In genomic region chr2:68667371-68667770, GRCh38 we compare ENCODE assay signal across 33 cellular contexts. TPM values are rescaled to one million over a fixed set of nuclear protein-coding genes. Genes with fewer than 3 reads are reported as not detected.
DNase-seq lines count a peak whose midpoint lies in the region; ATAC-seq, FAIRE-seq and TF ChIP-seq lines count a peak whose summit lies in the region.
"Had no signal": no experiment of that assay in that cellular context is flagged by ENCODE, and none has a peak within 500 bp of the region (broad histone marks: within the 10 kb centered on the region; RNA-seq: fewer than 3 reads in every experiment).

No MANE protein-coding gene starts in this region.

- CTCF ChIA-PET in K562 (lab: Yijun Ruan, JAX; ENCODE audit: low intra/inter-chr PET ratio), result no interaction called here

- intact Hi-C loops in K562 (cut with micrococcal nuclease), result no loop called here

- no peak for DNase-seq in K562 (ENCODE audit: extremely low read depth in 1 of 4, low spot score in 3 of 4)
- no peak for DNase-seq in activated naive CD8-positive, alpha-beta T cell treated with anti-CD3 and anti-CD28 coated beads for 36 hours
- DNase-seq: 8988T; ACHN; AML-193; BE2C; C1 segment of cervical spinal cord; Caco-2; Calu3; CD4-positive, alpha-beta memory T cell; CD4-positive, alpha-beta T cell; CD4-positive, CD25-positive, alpha-beta regulatory T cell; CD8-positive, alpha-beta memory T cell; CD8-positive, alpha-beta T cell; COR-L47; DMS 273 treated with DMSO at 0.1 percent for 48 hours; DMS153; DMS53; DMS79; DMS79 treated with DMSO at 0.1 percent for 48 hours; DND-41; EL had no signal

- ATAC-seq in K562, result no peak
- ATAC-seq: A549; CD8-positive, alpha-beta T cell had no signal

- no peaks in the 10 kb centered on the region for H3K79me2 ChIP-seq in K562 (ENCODE audit: control insufficient read depth, insufficient read depth, low read length)

- TF ChIP-seq CTCF in K562 (IDR thresholded peaks at IDR 0.05 in 2 of 3, conservative IDR thresholded peaks at IDR 0.05 in 1 of 3; ENCODE audit: insufficient read depth in 2 of 3, low read depth in 1 of 3, low read length in 3 of 3), result no peak

- no peak for TF ChIP-seq EP300 in K562 (IDR thresholded peaks at IDR 0.05; ENCODE audit: low read length)

- H3K4me3 Mint-ChIP-seq in activated naive CD8-positive, alpha-beta T cell treated with anti-CD3 and anti-CD28 coated beads for 36 hours, result no peak overlapping the region
- H3K4me3 Mint-ChIP-seq: B cell; CD14-positive monocyte; CD4-positive, alpha-beta memory T cell; CD4-positive, alpha-beta T cell; CD4-positive, CD25-positive, alpha-beta regulatory T cell; CD8-positive, alpha-beta memory T cell; CD8-positive, alpha-beta T cell had no signal

- H3K27ac Mint-ChIP-seq in activated naive CD8-positive, alpha-beta T cell treated with anti-CD3 and anti-CD28 coated beads for 36 hours, result no peak overlapping the region
- H3K27ac Mint-ChIP-seq: B cell; CD14-positive monocyte; CD4-positive, alpha-beta memory T cell; CD4-positive, alpha-beta T cell; CD4-positive, CD25-positive, alpha-beta regulatory T cell; CD8-positive, alpha-beta memory T cell; CD8-positive, alpha-beta T cell had no signal

- H3K4me1 Mint-ChIP-seq in activated naive CD8-positive, alpha-beta T cell treated with anti-CD3 and anti-CD28 coated beads for 36 hours, result peaks cover 34% of the 10 kb centered on the region
- H3K4me1 Mint-ChIP-seq: CD4-positive, alpha-beta memory T cell; CD4-positive, CD25-positive, alpha-beta regulatory T cell; CD8-positive, alpha-beta memory T cell had no signal

- H3K4me2 ChIP-seq in K562 (ENCODE audit: insufficient read depth, low read length), result no peak overlapping the region
- H3K4me2 ChIP-seq: A549; BLaER1; BLaER1 treated with 17β-estradiol and CSF1 and Interleukin-3, amounts not matched to agents 10 nM and 100 nM had no signal

- H3K36me3 Mint-ChIP-seq in activated naive CD8-positive, alpha-beta T cell treated with anti-CD3 and anti-CD28 coated beads for 36 hours, result peaks cover 7% of the 10 kb centered on the region
- H3K36me3 Mint-ChIP-seq: CD14-positive monocyte; CD4-positive, CD25-positive, alpha-beta regulatory T cell; CD8-positive, alpha-beta T cell had no signal

- no peak overlapping the region for H3K9ac ChIP-seq in K562 (ENCODE audit: insufficient read depth in 1 of 2, low read depth in 2 of 2, low read length in 2 of 2)
- H3K9ac ChIP-seq: BLaER1; BLaER1 treated with 17β-estradiol and CSF1 and Interleukin-3, amounts not matched to agents 10 nM and 100 nM had no signal

- no peak for FAIRE-seq in K562 (lab: Jason Lieb, UNC)
- FAIRE-seq: A204.1, A549 had no signal

- in situ Hi-C loops in K562 (cut with MboI), result no loop called here

- no peaks in the 10 kb centered on the region for H4K20me1 ChIP-seq in K562 (replicated peaks; ENCODE audit: control insufficient read depth, insufficient read depth, low read length)
- H4K20me1 ChIP-seq: BLaER1; BLaER1 treated with 17β-estradiol and CSF1 and Interleukin-3, amounts not matched to agents 10 nM and 100 nM had no signal

- H3K9me3 ChIP-seq in K562 (replicated peaks; ENCODE audit: control insufficient read depth, insufficient read depth, low read depth, low read length), result no peaks in the 10 kb centered on the region
- H3K9me3 ChIP-seq: BE2C, Caco-2 had no signal

- no TSS peak for BruUV-seq in K562 (replicated peaks; lab: Mats Ljungman, UMichigan)

- TF ChIP-seq POLR2A in K562 (conservative IDR thresholded peaks at IDR 0.05), result no peak

- TF ChIP-seq RAD21 in K562 (CRISPR knock-in tag; conservative IDR thresholded peaks at IDR 0.05 in 1 of 2, IDR thresholded peaks at IDR 0.05 in 1 of 2), result no peak

- H3K4me3 ChIP-seq in K562, result no peak overlapping the region
- H3K4me3 ChIP-seq: A549; BLaER1; BLaER1 treated with 17β-estradiol and CSF1 and Interleukin-3, amounts not matched to agents 10 nM and 100 nM had no signal

- H3K36me3 ChIP-seq in K562 (ENCODE audit: control insufficient read depth, insufficient read depth, low read length), result no peaks in the 10 kb centered on the region
- H3K36me3 ChIP-seq: BE2C, BLaER1 had no signal

- WGBS in K562 (ENCODE audit: insufficient coverage, low coverage, missing lambda C conversion rate), result 73% methylated on average over 2 of the region's 2 CpGs

- POLR2A ChIA-PET in K562 (lab: Yijun Ruan, JAX), result interaction anchor here (0.8 kb wide), 1 partner anchor 12 kb away, joined by 3 read pairs; no protein-coding TSS in a partner anchor

- H3K9me1 ChIP-seq in K562 (ENCODE audit: control insufficient read depth, insufficient read depth, low read length), result no peaks in the 10 kb centered on the region

- H3K27me3 ChIP-seq in K562 (ENCODE audit: control insufficient read depth in 2 of 2, insufficient read depth in 2 of 2, low read length in 2 of 2), result no peaks in the 10 kb centered on the region
- H3K27me3 ChIP-seq: BE2C; BLaER1; BLaER1 treated with 17β-estradiol and CSF1 and Interleukin-3, amounts not matched to agents 10 nM and 100 nM had no signal

- no peak overlapping the region for H2AFZ ChIP-seq in K562 (ENCODE audit: low read depth, low read length)

- peaks cover 0 to 3% of the 10 kb centered on the region in 2 experiments; a peak in 2 of 5 replicates for H3K4me1 ChIP-seq in K562 (replicated peaks in 1 of 2; ENCODE audit: control insufficient read depth in 2 of 2, insufficient read depth in 2 of 2, low read length in 2 of 2)
- H3K4me1 ChIP-seq: A549, BE2C, Caco-2 had no signal

- H3K9me3 Mint-ChIP-seq in activated naive CD8-positive, alpha-beta T cell treated with anti-CD3 and anti-CD28 coated beads for 36 hours, result peaks cover 11% of the 10 kb centered on the region

- no peak overlapping the region for H3K27ac ChIP-seq in K562 (ENCODE audit: extremely low read depth, low read depth, low read length)
- H3K27ac ChIP-seq: 22Rv1; A549; BLaER1; BLaER1 treated with 17β-estradiol and CSF1 and Interleukin-3, amounts not matched to agents 10 nM and 100 nM; C4-2B had no signal

- H3K27me3 Mint-ChIP-seq in activated naive CD8-positive, alpha-beta T cell treated with anti-CD3 and anti-CD28 coated beads for 36 hours, result peaks cover 14% of the 10 kb centered on the region
- H3K27me3 Mint-ChIP-seq: B cell had no signal

TF ChIP-seq in K562, 482 proteins besides CTCF, POLR2A, EP300 and RAD21 (continues in another document):
- no peak for TF ChIP-seq CBX2 (IDR thresholded peaks at IDR 0.05; ENCODE audit: insufficient read depth, low read length, poor library complexity, severe bottlenecking)
- peak in 1 of 2 experiments; percentile 50; a peak in 1 of 3 replicates for TF ChIP-seq CBX3 (IDR thresholded peaks at IDR 0.05; ENCODE audit: borderline replicate concordance in 1 of 2, low read length in 2 of 2)
- TF ChIP-seq TOE1 (IDR thresholded peaks at IDR 0.05; ENCODE audit: borderline replicate concordance), result 0 out of 2 replicates have a peak, but pooled peaks have one; percentile 14
- TF ChIP-seq TOE1 (CRISPR knock-in tag; IDR thresholded peaks at IDR 0.05; ENCODE audit: borderline replicate concordance, low read depth), result no peak
- peak; percentile 78 for TF ChIP-seq TFE3 (CRISPR knock-in tag; IDR thresholded peaks at IDR 0.05)
- TF ChIP-seq, protein P1, sequence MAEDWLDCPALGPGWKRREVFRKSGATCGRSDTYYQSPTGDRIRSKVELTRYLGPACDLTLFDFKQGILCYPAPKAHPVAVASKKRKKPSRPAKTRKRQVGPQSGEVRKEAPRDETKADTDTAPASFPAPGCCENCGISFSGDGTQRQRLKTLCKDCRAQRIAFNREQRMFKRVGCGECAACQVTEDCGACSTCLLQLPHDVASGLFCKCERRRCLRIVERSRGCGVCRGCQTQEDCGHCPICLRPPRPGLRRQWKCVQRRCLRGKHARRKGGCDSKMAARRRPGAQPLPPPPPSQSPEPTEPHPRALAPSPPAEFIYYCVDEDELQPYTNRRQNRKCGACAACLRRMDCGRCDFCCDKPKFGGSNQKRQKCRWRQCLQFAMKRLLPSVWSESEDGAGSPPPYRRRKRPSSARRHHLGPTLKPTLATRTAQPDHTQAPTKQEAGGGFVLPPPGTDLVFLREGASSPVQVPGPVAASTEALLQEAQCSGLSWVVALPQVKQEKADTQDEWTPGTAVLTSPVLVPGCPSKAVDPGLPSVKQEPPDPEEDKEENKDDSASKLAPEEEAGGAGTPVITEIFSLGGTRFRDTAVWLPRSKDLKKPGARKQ (CRISPR knock-in tag; IDR thresholded peaks at IDR 0.05), result no peak
- no peak for TF ChIP-seq TCF7 (IDR thresholded peaks at IDR 0.05; ENCODE audit: borderline replicate concordance)

RNA-seq across cellular contexts. Expression of gene PROKR1, which starts 24.0 kb away (rescaled TPM):
- 0.09 and 0.21 TPM in 2 replicates for total RNA-seq in K562 (2011; cell fraction: chromatin; rRNA removed; ENCODE audit: low replicate concordance)
- total RNA-seq in K562 (2011; cell fraction: nucleolus; rRNA removed), result 0.17 and 0.26 TPM in 2 replicates
- total RNA-seq in K562 (2011; cell fraction: nucleoplasm; rRNA removed), result 0.15 and 0.23 TPM in 2 replicates
- total RNA-seq in K562 (2014; rRNA removed) (0.05 and 0.08 TPM in 2 replicates), K562 (2014; rRNA removed; fragmentation: Illumina TruSeq; extraction: Trizol) (0.10 and 0.15 TPM in 2 replicates), K562 (2015; rRNA removed; fragmentation: Illumina TruSeq; extraction: Trizol) (0.08 and 0.11 TPM in 2 replicates), K562 (2021) (0.18 and 0.22 TPM in 2 replicates)
- polyA plus RNA-seq in K562 (2011; rRNA removed) (0.07 TPM in 1 of 2 replicates, not detected in the other), K562 (2014; fragmentation: Illumina TruSeq; extraction: Trizol) (0.06 and 0.16 TPM in 2 replicates), K562 (2014; fragmentation: Nextera tagmentation; extraction: Ambion mirVana) (under 1 TPM in 1 of 2 experiments, not detected in 1; 0.03 TPM), K562 (2014; rRNA removed) (0.01 TPM in 1 of 2 replicates, not detected in the other)
- polyA plus RNA-seq in K562 (2011; cell fraction: cytosol; rRNA removed), result not detected in 2 replicates
- polyA plus RNA-seq in K562 (2011; cell fraction: nucleus; rRNA removed), result 0.06 TPM in 1 of 2 replicates, not detected in the other
- 0.15 and 0.27 TPM in 2 replicates for polyA plus RNA-seq in K562 (2012)
- polyA minus RNA-seq in K562 (2011; rRNA and poly(A)+ RNA removed), result 0.14 TPM in 1 of 2 replicates, not detected in the other
- not detected in 2 replicates for polyA minus RNA-seq in K562 (2011; cell fraction: cytosol; rRNA and poly(A)+ RNA removed)
- not detected in 2 replicates for polyA minus RNA-seq in K562 (2011; cell fraction: nucleus; rRNA and poly(A)+ RNA removed)
- total RNA-seq in activated naive CD8-positive, alpha-beta T cell treated with anti-CD3 and anti-CD28 coated beads for 36 hours, result under 1 TPM; 0.52 to 0.60 TPM
- total RNA-seq: A172; B cell; Calu3; CD4-positive, alpha-beta memory T cell; CD4-positive, alpha-beta T cell; CD4-positive, CD25-positive, alpha-beta regulatory T cell; CD8-positive, alpha-beta T cell had no signal
- polyA plus RNA-seq: A549; AG04450; BJ; CD14-positive monocyte; CD4-positive, CD25-positive, alpha-beta regulatory T cell; CD8-positive, alpha-beta memory T cell had no signal
